In genomic region chr18:62982600-62983251, GRCh38 we compare ENCODE assay signal across 8 cellular contexts.
DNase-seq lines count a peak whose midpoint lies in the region; ATAC-seq lines count a peak whose summit lies in the region.

No MANE protein-coding gene starts in this region.

- no peaks in the 10 kb centered on the region for H3K9me3 ChIP-seq in effector memory CD4-positive, alpha-beta T cell (ENCODE audit: control insufficient read depth, low read length)
- H3K9me3 ChIP-seq in mesenchymal stem cell (ENCODE audit: control insufficient read depth, low read length): no peaks in the 10 kb centered on the region

- peak overlapping the region; percentile 57 for H3K9ac ChIP-seq in mesenchymal stem cell (ENCODE audit: low read length)

- H4K91ac ChIP-seq in mesenchymal stem cell (ENCODE audit: low read length): no peak overlapping the region

- no peak overlapping the region for H2AFZ ChIP-seq in mesenchymal stem cell (ENCODE audit: low read depth, low read length)

- no peaks in the 10 kb centered on the region for H3K27me3 ChIP-seq in effector memory CD4-positive, alpha-beta T cell (replicated peaks; ENCODE audit: control insufficient read depth, insufficient read depth, low read length, poor library complexity, severe bottlenecking)
- H3K27me3 ChIP-seq in mesenchymal stem cell (ENCODE audit: control insufficient read depth in 1 of 2, insufficient read depth in 1 of 2, low read length in 2 of 2): peaks cover 0 to 9% of the 10 kb centered on the region in 2 experiments

- no peak overlapping the region for H2BK5ac ChIP-seq in mesenchymal stem cell (ENCODE audit: low read depth, low read length, poor library complexity, severe bottlenecking)

- 65% methylated on average over 10 of the region's 11 CpGs for WGBS in mesenchymal stem cell

- H2AK5ac ChIP-seq in mesenchymal stem cell (ENCODE audit: low read length, severe bottlenecking): no peak overlapping the region

- H3K4ac ChIP-seq in mesenchymal stem cell (ENCODE audit: low read depth in 1 of 2, low read length in 2 of 2): no peak overlapping the region

- H2BK15ac ChIP-seq in mesenchymal stem cell (ENCODE audit: low read depth, poor library complexity, severe bottlenecking): no peak overlapping the region

- no peak overlapping the region for H2BK12ac ChIP-seq in mesenchymal stem cell (ENCODE audit: low read length in 2 of 2)

- H3K23ac ChIP-seq in mesenchymal stem cell (ENCODE audit: low read length in 2 of 2): no peak overlapping the region

- no peak overlapping the region for H3K14ac ChIP-seq in mesenchymal stem cell (ENCODE audit: low read length in 2 of 2)

- ATAC-seq in GM21576 (IDR thresholded peaks at IDR 0.05; ENCODE audit: unreplicated experiment): peak; percentile 47
- ATAC-seq in GM21723 (IDR thresholded peaks at IDR 0.05; ENCODE audit: unreplicated experiment): no peak

- H3K4me1 ChIP-seq in effector memory CD4-positive, alpha-beta T cell (ENCODE audit: control insufficient read depth, insufficient read depth, low read length, poor library complexity, severe bottlenecking): no peaks in the 10 kb centered on the region
- peaks cover 6% of the 10 kb centered on the region for H3K4me1 ChIP-seq in mesenchymal stem cell (ENCODE audit: control insufficient read depth, insufficient read depth, low read depth, low read length)

- H3K36me3 ChIP-seq in effector memory CD4-positive, alpha-beta T cell (ENCODE audit: control insufficient read depth, insufficient read depth, low read length): no peaks in the 10 kb centered on the region
- peaks cover 9 to 23% of the 10 kb centered on the region in 2 experiments for H3K36me3 ChIP-seq in mesenchymal stem cell (ENCODE audit: control insufficient read depth in 1 of 2, insufficient read depth in 2 of 2, low read depth in 1 of 2, low read length in 2 of 2)

- no peak overlapping the region for H2BK120ac ChIP-seq in mesenchymal stem cell (ENCODE audit: low read depth, low read length)

- H3K4me2 ChIP-seq in mesenchymal stem cell (ENCODE audit: low read length, poor library complexity, severe bottlenecking): peak overlapping the region; percentile 24

- H3K4me3 ChIP-seq in effector memory CD4-positive, alpha-beta T cell (ENCODE audit: insufficient read depth, low read depth, low read length, poor library complexity, severe bottlenecking): no peak overlapping the region
- peak overlapping the region in 1 of 2 experiments; percentile 68 for H3K4me3 ChIP-seq in mesenchymal stem cell (ENCODE audit: insufficient read depth in 1 of 2, low read depth in 1 of 2, low read length in 2 of 2)

- H3K27ac ChIP-seq in effector memory CD4-positive, alpha-beta T cell (ENCODE audit: insufficient read depth, low read length, poor library complexity, severe bottlenecking): no peak overlapping the region
- H3K27ac ChIP-seq in mesenchymal stem cell (ENCODE audit: low read length, poor library complexity, severe bottlenecking): no peak overlapping the region

- no peak overlapping the region for H3K18ac ChIP-seq in mesenchymal stem cell (ENCODE audit: low read depth in 1 of 2, low read length in 2 of 2)

- DNase-seq in C1 segment of cervical spinal cord (lab: John Stamatoyannopoulos, UW) (peak in 10 of 14 donors; percentile 17 to 70 (median 49)), NCI-H345 (lab: John Stamatoyannopoulos, UW) (peak; percentile 54), mesenchymal stem cell (peak; percentile 58)
- DNase-seq in activated CD8-positive, alpha-beta memory T cell treated with anti-CD3 and anti-CD28 coated beads for 1 hour (ENCODE audit: extremely low read depth in 1 of 2, low read depth in 1 of 2): peak; percentile 16 to 34
- peak in 2 of 3 donors; percentile 9 to 27 for DNase-seq in effector memory CD4-positive, alpha-beta T cell
- peak; percentile 33 for DNase-seq in stimulated activated CD8-positive, alpha-beta memory T cell treated with anti-CD3 and anti-CD28 coated beads, Interleukin-4, amount 100 ng/mL, for 24 hours (ENCODE audit: low read depth)

- no peak overlapping the region for H4K8ac ChIP-seq in mesenchymal stem cell (ENCODE audit: low read length)

- no peaks in the 10 kb centered on the region for H3K79me1 ChIP-seq in mesenchymal stem cell (replicated peaks; ENCODE audit: low read length, poor library complexity, severe bottlenecking)
